Comparison of ENCODE assay signal across 8 cellular contexts in genomic region chr6:155495011-155495768, GRCh38. TPM values are rescaled to one million over a fixed set of nuclear protein-coding genes. Genes with fewer than 3 reads are reported as not detected.
DNase-seq lines count a peak whose midpoint lies in the region; ATAC-seq and TF ChIP-seq lines count a peak whose summit lies in the region.

No MANE protein-coding gene starts in this region.

- H3K4me1 Mint-ChIP-seq in T-helper 17 cell = peaks cover 2% of the 10 kb centered on the region

- no peak overlapping the region for H3K9ac ChIP-seq in Loucy (ENCODE audit: low read depth, low read length, poor library complexity, severe bottlenecking)

- H3K27ac Mint-ChIP-seq in T-helper 17 cell = no peak overlapping the region

- H3K9me3 ChIP-seq in Loucy (ENCODE audit: insufficient read depth, low read depth, low read length) = no peaks in the 10 kb centered on the region
- no peaks in the 10 kb centered on the region for H3K9me3 ChIP-seq in right lobe of liver
- no peaks in the 10 kb centered on the region for H3K9me3 ChIP-seq in T-helper 17 cell (ENCODE audit: control insufficient read depth, low read length, poor library complexity, severe bottlenecking)

- TF ChIP-seq CTCF in Loucy (conservative IDR thresholded peaks at IDR 0.05; ENCODE audit: low read length) (0 out of 2 replicates have a peak, but pooled peaks have one; percentile 14), brain microvascular endothelial cell (IDR thresholded peaks at IDR 0.05; ENCODE audit: low read depth, low read length, missing control alignments) (peak; percentile 70), right lobe of liver (IDR thresholded peaks at IDR 0.05) (peak in 3 of 4 donors; percentile 18 to 28 (median 21))

- peaks cover 15% of the 10 kb centered on the region for H3K27me3 Mint-ChIP-seq in T-helper 17 cell

- H3K4me1 ChIP-seq in Loucy (ENCODE audit: insufficient read depth, low read length, poor library complexity, severe bottlenecking) (no peaks in the 10 kb centered on the region), right lobe of liver (no peaks in the 10 kb centered on the region)

- 41% methylated on average over 9 of the region's 11 CpGs for WGBS in right lobe of liver (ENCODE audit: insufficient coverage, low coverage, low lambda C conversion rate, missing lambda C conversion rate)

- H3K27ac ChIP-seq in brain microvascular endothelial cell (peak overlapping the region; percentile 79), right lobe of liver (no peak overlapping the region)

- no peaks in the 10 kb centered on the region for H4K20me1 ChIP-seq in Loucy (ENCODE audit: insufficient read depth, low read length, poor library complexity, severe bottlenecking)

- intact Hi-C loops in right lobe of liver (cut with DNase I) = no loop called here

- no peaks in the 10 kb centered on the region for H3K36me3 ChIP-seq in Loucy (ENCODE audit: insufficient read depth, low read length)
- no peaks in the 10 kb centered on the region for H3K36me3 ChIP-seq in brain microvascular endothelial cell (replicated peaks)
- H3K36me3 ChIP-seq in right lobe of liver = no peaks in the 10 kb centered on the region

- TF ChIP-seq POLR2A in right lobe of liver (IDR thresholded peaks at IDR 0.05) = no peak

- no peaks in the 10 kb centered on the region for H3K9me2 ChIP-seq in Loucy (replicated peaks; ENCODE audit: low read depth, low read length)

- H3K27me3 ChIP-seq in Loucy (ENCODE audit: insufficient read depth, low read length, poor library complexity, severe bottlenecking) (no peaks in the 10 kb centered on the region), brain microvascular endothelial cell (replicated peaks) (no peaks in the 10 kb centered on the region), right lobe of liver (no peaks in the 10 kb centered on the region)

- no peaks in the 10 kb centered on the region for H3K36me3 Mint-ChIP-seq in T-helper 17 cell (ENCODE audit: low read depth)

- H3K4me3 ChIP-seq in Loucy (ENCODE audit: low read length, poor library complexity, severe bottlenecking) (no peak overlapping the region), brain microvascular endothelial cell (ENCODE audit: low read depth, low read length) (no peak overlapping the region), right lobe of liver (no peak overlapping the region)

- H3F3A ChIP-seq in Loucy (ENCODE audit: low read depth) = no peaks in the 10 kb centered on the region

- no peaks in the 10 kb centered on the region for H3K79me2 ChIP-seq in Loucy (ENCODE audit: insufficient read depth, low read length)

- DNase-seq in A172 (ENCODE audit: low spot score) (peak; percentile 3), brain microvascular endothelial cell (peak; percentile 82), right lobe of liver (no peak), T-helper 17 cell (no peak)

- H3K4me2 ChIP-seq in Loucy (ENCODE audit: low read depth, low read length, poor library complexity, severe bottlenecking) = no peak overlapping the region

- H3K4me3 Mint-ChIP-seq in T-helper 17 cell = no peak overlapping the region

- in situ Hi-C loops in brain microvascular endothelial cell (cut with HindIII; ENCODE audit: low pct_ligation_motif_present, low sequenced_read_pairs) = no loop called here

- peak; percentile 49 to 63 (median 52) for ATAC-seq in right lobe of liver
- no peak for ATAC-seq in HG03571 (IDR thresholded peaks at IDR 0.05; ENCODE audit: unreplicated experiment)
- ATAC-seq in GM21390 (IDR thresholded peaks at IDR 0.05; ENCODE audit: unreplicated experiment) = no peak
- ATAC-seq in GM18873 (IDR thresholded peaks at IDR 0.05; ENCODE audit: low FRiP score, unreplicated experiment) = no peak
- ATAC-seq in T-helper 17 cell = no peak

- no peak overlapping the region for H2AFZ ChIP-seq in Loucy (ENCODE audit: low read length)

RNA-seq across cellular contexts. Expression of gene NOX3, which starts 39.6 kb away (rescaled TPM):
- total RNA-seq in A172 (2014; rRNA removed; shearing (Covaris generic)) = not detected in 2 replicates
- total RNA-seq in right lobe of liver = not detected
- not detected for total RNA-seq in T-helper 17 cell

Comparison
In these comparisons a context has a peak if more than half of its experiments do, and no peak if none do; other contexts are left out.
1. DNase-seq: peak in A172 (single experiment) and brain microvascular endothelial cell (single experiment); none in right lobe of liver (0 of 3) and T-helper 17 cell (0 of 3).
2. CTCF ChIP-seq: peak in every context shown above with its lines; median percentile 70 in brain microvascular endothelial cell; 21 in right lobe of liver; 14 in Loucy.
3. ATAC-seq: peak in right lobe of liver (4 of 4); none in HG03571 (single experiment), GM21390 (single experiment), GM18873 (single experiment) and T-helper 17 cell (single experiment).